In genomic region chr1:113904674-113905434, GRCh38 we compare ENCODE assay signal across 8 cellular contexts. TPM values are rescaled to one million over a fixed set of nuclear protein-coding genes. Genes with fewer than 3 reads are reported as not detected.
DNase-seq lines count a peak whose midpoint lies in the region; ATAC-seq and TF ChIP-seq lines count a peak whose summit lies in the region.

TSS of gene AP4B1 (minus strand) at chr1:113904799. CDS start at chr1:113904717, 82 bp downstream.
TSS of gene DCLRE1B (plus strand) at chr1:113905326. CDS start at chr1:113905587, 261 bp downstream.

- DNase-seq in AG09319 (ENCODE audit: extremely low read depth, low read depth): peak; percentile 100
- DNase-seq in NCI-H226: peak; percentile 100
- DNase-seq in WTC11 (ENCODE audit: low spot score): peak; percentile 98
- DNase-seq in caudate nucleus (lab: John Stamatoyannopoulos, UW): peak; percentile 82 to 99 (median 98)
- peak; percentile 98 to 99 (median 99) for DNase-seq in immature natural killer cell
- DNase-seq in spleen: peak; percentile 100

- no peaks in the 10 kb centered on the region for H3K27me3 Mint-ChIP-seq in WTC11 (ENCODE audit: low read depth)
- peaks cover 5 to 18% (median 7%) of the 10 kb centered on the region in 3 donors for H3K27me3 Mint-ChIP-seq in immature natural killer cell (ENCODE audit: low read depth in 3 of 3)

- in situ Hi-C loops in GM18951 (cut with MboI; ENCODE audit: low sequenced_read_pairs, unreplicated experiment): loop anchor here (10.0 kb wide), 1 partner anchor 70 kb away; no protein-coding TSS in a partner anchor

- H3K36me3 ChIP-seq in spleen: peaks cover 3 to 61% (median 24%) of the 10 kb centered on the region in 6 donors

- peak; percentile 91 for ATAC-seq in HG03196 (IDR thresholded peaks at IDR 0.05; ENCODE audit: unreplicated experiment)
- ATAC-seq in WTC11: peak; percentile 97

- no peaks in the 10 kb centered on the region for H3K9me3 Mint-ChIP-seq in WTC11
- no peaks in the 10 kb centered on the region for H3K9me3 Mint-ChIP-seq in immature natural killer cell

- H3K36me3 Mint-ChIP-seq in WTC11 (peaks cover 10% of the 10 kb centered on the region), immature natural killer cell (peaks cover 10 to 37% (median 16%) of the 10 kb centered on the region in 3 donors)

- H3K9me3 ChIP-seq in spleen: no peaks in the 10 kb centered on the region

- peaks cover 12 to 86% (median 50%) of the 10 kb centered on the region in 6 donors for H3K4me1 ChIP-seq in spleen

- WGBS in spleen, 5 donors: 0 to 1% (median 1%) methylated on average over 57 to 67 of the region's 67 CpGs

- H3K27ac ChIP-seq in caudate nucleus (ENCODE audit: low read depth, low read length) (peak within 1 kb of the TSS; percentile 85), spleen (peak within 1 kb of the TSS; percentile 87 to 98 (median 92))

- H3K4me3 Mint-ChIP-seq in WTC11 (peak within 1 kb of the TSS; percentile 95), immature natural killer cell (peak within 1 kb of the TSS; percentile 91 to 100 (median 99))

- H3K4me1 Mint-ChIP-seq in WTC11 (peaks cover 7% of the 10 kb centered on the region), immature natural killer cell (peaks cover 58 to 64% of the 10 kb centered on the region in 2 donors)

- peak within 1 kb of the TSS; percentile 64 to 90 (median 82) for H3K4me3 ChIP-seq in spleen

- peak; percentile 82 for TF ChIP-seq CTCF in AG09319 (IDR thresholded peaks at IDR 0.05; ENCODE audit: low read depth, low read length)
- TF ChIP-seq CTCF in WTC11 (IDR thresholded peaks at IDR 0.05): no peak
- TF ChIP-seq CTCF in spleen (IDR thresholded peaks at IDR 0.05 in 8 of 11, conservative IDR thresholded peaks at IDR 0.05 in 3 of 11): peak; percentile 53 to 97 (median 89)

- peak within 1 kb of the TSS; percentile 94 for H3K27ac Mint-ChIP-seq in WTC11
- peak within 1 kb of the TSS; percentile 98 to 100 (median 100) for H3K27ac Mint-ChIP-seq in immature natural killer cell

- CTCF ChIA-PET in WTC11 (lab: Charles Lee): interaction anchor here (0.6 to 2.5 kb wide), 9 partner anchors 26 to 568 kb away, joined by 3 to 19 read pairs (median 4); partner anchors contain the start of genes HIPK1 and RSBN1

- H3K27me3 ChIP-seq in spleen (replicated peaks in 1 of 7): no peaks in the 10 kb centered on the region

- POLR2A ChIA-PET in WTC11 (lab: Charles Lee): interaction anchor here (0.6 to 2.5 kb wide), 4 partner anchors 11 to 149 kb away, joined by 3 to 23 read pairs (median 4); partner anchors contain the start of gene HIPK1

- peak; percentile 80 for TF ChIP-seq POLR2A in GM18951 (IDR thresholded peaks at IDR 0.05; ENCODE audit: extremely low read depth, insufficient read depth, insufficient read length)
- TF ChIP-seq POLR2A in spleen (IDR thresholded peaks at IDR 0.05): peak in 1 of 3 donors; percentile 55

- intact Hi-C loops in spleen (cut with DNase I; ENCODE audit: low total_unique reads): loop anchor here (10.0 kb wide), 1 partner anchor 70 kb away; no protein-coding TSS in a partner anchor

TF ChIP-seq in WTC11, 78 proteins besides CTCF, POLR2A, EP300 and RAD21 (continues in another document):
- TF ChIP-seq MAX (CRISPR knock-in tag; IDR thresholded peaks at IDR 0.05) (peak; percentile 76), NFE2L1 (CRISPR knock-in tag; IDR thresholded peaks at IDR 0.05) (0 out of 2 replicates have a peak, but pooled peaks have one; percentile 6), NFYB (CRISPR knock-in tag; conservative IDR thresholded peaks at IDR 0.05; ENCODE audit: low read depth) (peak; percentile 43), FOXJ3 (CRISPR knock-in tag; IDR thresholded peaks at IDR 0.05; ENCODE audit: borderline replicate concordance) (no peak), HMGA2 (CRISPR knock-in tag; IDR thresholded peaks at IDR 0.05) (no peak), ZNF532 (CRISPR knock-in tag; IDR thresholded peaks at IDR 0.05; ENCODE audit: borderline replicate concordance) (no peak), GABPB1 (CRISPR knock-in tag; IDR thresholded peaks at IDR 0.05) (peak; percentile 58), SMAD3 (CRISPR knock-in tag; IDR thresholded peaks at IDR 0.05; ENCODE audit: borderline replicate concordance) (peak; percentile 51; the same call in 1 of the 2 replicates), MYBL2 (CRISPR knock-in tag; IDR thresholded peaks at IDR 0.05) (peak; percentile 84; the same call in 1 of the 2 replicates), SOX15 (CRISPR knock-in tag; IDR thresholded peaks at IDR 0.05) (no peak), FOXP4 (CRISPR knock-in tag; IDR thresholded peaks at IDR 0.05) (peak; percentile 68; the same call in 1 of the 2 replicates), ZNF317 (CRISPR knock-in tag; IDR thresholded peaks at IDR 0.05; ENCODE audit: borderline replicate concordance, low read depth) (0 out of 2 replicates have a peak, but pooled peaks have one; percentile 32)
- TF ChIP-seq, protein P1, sequence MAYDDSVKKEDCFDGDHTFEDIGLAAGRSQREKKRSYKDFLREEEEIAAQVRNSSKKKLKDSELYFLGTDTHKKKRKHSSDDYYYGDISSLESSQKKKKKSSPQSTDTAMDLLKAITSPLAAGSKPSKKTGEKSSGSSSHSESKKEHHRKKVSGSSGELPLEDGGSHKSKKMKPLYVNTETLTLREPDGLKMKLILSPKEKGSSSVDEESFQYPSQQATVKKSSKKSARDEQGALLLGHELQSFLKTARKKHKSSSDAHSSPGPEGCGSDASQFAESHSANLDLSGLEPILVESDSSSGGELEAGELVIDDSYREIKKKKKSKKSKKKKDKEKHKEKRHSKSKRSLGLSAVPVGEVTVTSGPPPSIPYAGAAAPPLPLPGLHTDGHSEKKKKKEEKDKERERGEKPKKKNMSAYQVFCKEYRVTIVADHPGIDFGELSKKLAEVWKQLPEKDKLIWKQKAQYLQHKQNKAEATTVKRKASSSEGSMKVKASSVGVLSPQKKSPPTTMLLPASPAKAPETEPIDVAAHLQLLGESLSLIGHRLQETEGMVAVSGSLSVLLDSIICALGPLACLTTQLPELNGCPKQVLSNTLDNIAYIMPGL (CRISPR knock-in tag; IDR thresholded peaks at IDR 0.05): peak; percentile 70

RNA-seq across cellular contexts. Expression of gene AP4B1, which starts in this region (rescaled TPM):
- 10.6 to 14.2 TPM (median 13.6 TPM) in 3 replicates for total RNA-seq in WTC11 (2021)
- polyA plus RNA-seq in immature natural killer cell: 10 to 100 TPM in 2 of 3 donors, 1 to 10 TPM in 1; 9.7 to 21.6 (median 18.6) TPM
- total RNA-seq in spleen: 10 to 100 TPM; 23.9 to 58.0 (median 33.1) TPM
- 10 to 100 TPM; 24.9 to 52.3 (median 27.5) TPM for polyA plus RNA-seq in spleen

RNA-seq across cellular contexts. Expression of gene DCLRE1B, which starts in this region (rescaled TPM):
- 9.4 to 11.1 TPM (median 9.5 TPM) in 3 replicates for total RNA-seq in WTC11 (2021)
- 1 to 10 TPM; 2.0 to 8.4 (median 6.6) TPM for polyA plus RNA-seq in immature natural killer cell
- 10 to 100 TPM in 1 of 7 donors, 1 to 10 TPM in 6; 6.7 to 10.5 (median 8.0) TPM for total RNA-seq in spleen
- polyA plus RNA-seq in spleen: 1 to 10 TPM; 1.9 to 3.5 (median 2.4) TPM

Comparison
In these comparisons a context has a peak if more than half of its experiments do, and no peak if none do; other contexts are left out.
1. Peak in every context shown above with its lines: DNase-seq, ATAC-seq, H3K4me3 ChIP-seq and H3K27ac ChIP-seq.